In genomic region chr18:9495465-9495864, GRCh38 we compare ENCODE assay signal across 15 cellular contexts.
"Had no signal": no experiment of that assay in that cellular context is flagged by ENCODE, and none has a peak within 500 bp of the region (broad histone marks: within the 10 kb centered on the region; RNA-seq: fewer than 3 reads in every experiment).

No MANE protein-coding gene starts in this region.

- H3K4me3 Mint-ChIP-seq: activated CD4-positive, alpha-beta memory T cell treated with anti-CD3 and anti-CD28 coated beads for 36 hours; activated CD8-positive, alpha-beta memory T cell treated with anti-CD3 and anti-CD28 coated beads, Interleukin-2, amount 10 ng/mL, durations not matched to agents 7 days and 5 days; neural progenitor cell; stimulated activated memory B cell treated with anti-CD40 and anti-IgM and Interleukin-4, amounts not matched to agents 10 μg/mL and 1 μg/mL and 100 μg/mL, for 72 hours had no signal

- H3K4me1 Mint-ChIP-seq: neural progenitor cell had no signal

- H3K9me3 ChIP-seq: colonic mucosa, esophagus squamous epithelium, tibial artery, vagina had no signal

- DNase-seq: activated CD4-positive, alpha-beta T cell treated with anti-CD3 and anti-CD28 coated beads for 1 hour; activated effector memory CD4-positive, alpha-beta T cell treated with Interleukin-2 at 50 U/mL for 16 hours; activated T-cell treated with anti-CD3 and anti-CD28 coated beads, Interleukin-2, amount 50 U/mL, for 1 hour; colonic mucosa; esophagus squamous epithelium; kidney glomerular epithelial cell; retina; T1000; tibial artery had no signal

- H2AFZ ChIP-seq: hepatocyte, neural progenitor cell had no signal

- H3K4me2 ChIP-seq: hepatocyte, neural progenitor cell had no signal

- H3K4me3 ChIP-seq: colonic mucosa, esophagus squamous epithelium, hepatocyte, neural progenitor cell, tibial artery, vagina had no signal

- H3K27ac Mint-ChIP-seq: activated CD4-positive, alpha-beta memory T cell treated with anti-CD3 and anti-CD28 coated beads for 36 hours; neural progenitor cell; stimulated activated memory B cell treated with anti-CD40 and anti-IgM and Interleukin-4, amounts not matched to agents 10 μg/mL and 1 μg/mL and 100 μg/mL, for 72 hours had no signal

- H3K27ac ChIP-seq: colonic mucosa, esophagus squamous epithelium, hepatocyte, neural progenitor cell, tibial artery, vagina had no signal

- H3K27me3 ChIP-seq: colonic mucosa, esophagus squamous epithelium, hepatocyte, neural progenitor cell, tibial artery, vagina had no signal

- H3K9ac ChIP-seq: neural progenitor cell had no signal

- H3K4me1 ChIP-seq: colonic mucosa, neural progenitor cell, tibial artery had no signal

- H3K36me3 ChIP-seq: colonic mucosa, esophagus squamous epithelium, neural progenitor cell, tibial artery, vagina had no signal

- H3K27me3 Mint-ChIP-seq: activated CD4-positive, alpha-beta memory T cell treated with anti-CD3 and anti-CD28 coated beads for 36 hours; activated CD8-positive, alpha-beta memory T cell treated with anti-CD3 and anti-CD28 coated beads, Interleukin-2, amount 10 ng/mL, durations not matched to agents 7 days and 5 days; stimulated activated memory B cell treated with anti-CD40 and anti-IgM and Interleukin-4, amounts not matched to agents 10 μg/mL and 1 μg/mL and 100 μg/mL, for 72 hours had no signal
